In the genomic region with DNA sequence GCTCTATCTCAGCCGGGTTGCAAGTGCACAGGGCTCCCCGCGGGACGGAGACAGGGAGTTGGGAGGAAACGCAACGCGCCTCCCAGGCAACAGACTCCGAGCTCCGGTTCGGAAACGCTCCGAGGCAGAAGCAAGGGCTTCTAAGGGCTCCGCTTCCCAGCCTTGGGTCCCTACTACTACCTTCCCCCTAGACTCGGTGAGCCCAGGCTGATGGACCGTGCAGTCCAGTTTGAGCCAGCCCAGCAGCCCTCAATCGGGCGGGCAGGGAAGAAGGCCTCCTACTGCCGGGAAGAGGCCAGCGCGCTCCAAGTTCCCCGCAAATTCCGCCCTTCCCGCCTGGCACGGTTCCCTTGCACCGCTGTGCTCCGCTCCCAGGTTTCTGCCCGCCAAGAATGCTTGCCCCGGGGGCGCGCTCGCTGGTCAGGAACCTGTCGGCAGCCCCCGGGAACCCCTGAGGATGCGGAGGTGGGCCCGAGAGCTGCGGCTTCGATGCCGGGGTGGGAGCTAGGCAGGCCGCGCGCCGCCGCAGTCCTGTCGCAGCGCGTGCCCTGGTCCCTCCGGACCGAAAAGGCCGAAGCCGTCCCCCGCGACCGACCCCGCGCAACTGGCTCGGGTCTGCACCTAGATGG, we compare ENCODE assay signal across 8 cellular contexts.
DNase-seq lines count a peak whose midpoint lies in the region; ATAC-seq and TF ChIP-seq lines count a peak whose summit lies in the region.

No MANE protein-coding gene starts in this region.

- ATAC-seq in GM19463 (IDR thresholded peaks at IDR 0.05; ENCODE audit: unreplicated experiment) (peak; percentile 45), HG03571 (IDR thresholded peaks at IDR 0.05; ENCODE audit: unreplicated experiment) (peak; percentile 46)

- peak; percentile 12 for DNase-seq in DMS79 (lab: John Stamatoyannopoulos, UW)
- peak; percentile 38 for DNase-seq in dedifferentiated amniotic fluid mesenchymal stem cell (ENCODE audit: extremely low spot score)
- peak; percentile 88 for DNase-seq in left kidney (ENCODE audit: low read depth, low spot score)
- peak; percentile 37 to 52 for DNase-seq in stimulated activated CD4-positive, alpha-beta T cell treated with anti-CD3 and anti-CD28 coated beads, Interleukin-2, amount 100 ng/mL, for 24 hours
- no peak for DNase-seq in NK-92 (lab: John Stamatoyannopoulos, UW; ENCODE audit: unreplicated experiment)

- peak overlapping the region; percentile 64 for H3K4me3 ChIP-seq in WI38 (ENCODE audit: low read depth, low read length)

- no peak for TF ChIP-seq CTCF in WI38 (IDR thresholded peaks at IDR 0.05; ENCODE audit: low read depth, low read length)
